Comparison of ENCODE assay signal across 8 cellular contexts in the genomic region with DNA sequence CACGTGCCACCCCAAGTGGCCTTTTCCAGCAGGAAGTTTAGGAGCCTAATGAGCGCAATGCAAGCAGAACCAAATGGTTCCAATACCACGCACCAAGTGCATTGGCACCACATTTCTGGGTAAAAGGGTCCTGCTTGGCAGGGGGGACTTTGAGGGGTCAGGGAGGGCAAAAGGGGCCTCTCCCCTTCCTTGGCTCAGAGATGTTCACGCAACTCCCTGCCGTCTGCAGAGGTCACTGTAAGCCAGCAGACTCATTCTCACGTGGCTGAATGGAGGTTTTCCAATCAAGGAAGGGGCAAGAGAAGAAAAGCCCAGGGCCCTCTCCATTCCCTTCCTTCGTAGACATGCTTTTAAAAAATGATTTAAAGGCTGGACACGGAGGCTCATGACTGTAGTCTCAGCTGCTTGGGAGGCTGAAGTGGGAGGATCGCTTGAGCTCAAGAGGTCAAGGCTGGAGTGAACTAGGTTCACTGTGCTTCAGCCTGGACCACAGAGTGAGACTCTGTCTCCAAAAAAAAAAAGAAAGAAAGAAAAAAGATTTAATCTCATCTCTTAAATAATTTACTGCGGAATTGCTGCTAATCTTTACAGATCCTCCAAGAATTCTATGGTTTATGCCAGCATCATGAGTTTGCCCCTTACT.
DNase-seq lines count a peak whose midpoint lies in the region; ATAC-seq, FAIRE-seq and TF ChIP-seq lines count a peak whose summit lies in the region.

No MANE protein-coding gene starts in this region.

- H4K12ac ChIP-seq in trophoblast cell (ENCODE audit: low read depth, low read length): no peak overlapping the region

- RAD21 ChIA-PET in GM12878 (lab: Charles Lee; ENCODE audit: unreplicated experiment): interaction anchor here (0.7 to 4.8 kb wide), 18 partner anchors 47 to 650 kb away, joined by 3 to 60 read pairs (median 4); a partner anchor contains a TSS

- no peak overlapping the region for H2BK120ac ChIP-seq in trophoblast cell (ENCODE audit: insufficient read depth, low read length, poor library complexity)

- H3K9me3 ChIP-seq in GM12878 (replicated peaks; ENCODE audit: control insufficient read depth, insufficient read depth, low read length) (no peaks in the 10 kb centered on the region), trophoblast cell (ENCODE audit: insufficient read depth, low read depth, low read length) (no peaks in the 10 kb centered on the region)

- no TSS peak for BruUV-seq in GM12878 (replicated peaks; lab: Mats Ljungman, UMichigan)

- H3K4me2 ChIP-seq in GM12878 (ENCODE audit: control insufficient read depth, insufficient read depth) (no peak overlapping the region), trophoblast cell (ENCODE audit: low read length) (no peak overlapping the region)

- no peak overlapping the region for H3K14ac ChIP-seq in trophoblast cell (ENCODE audit: low read length)

- POLR2A ChIA-PET in GM12878 (lab: Charles Lee): interaction anchor here (0.6 to 2.8 kb wide), 8 partner anchors 15 to 251 kb away, joined by 3 to 19 read pairs (median 4); no protein-coding TSS in a partner anchor

- H4K20me1 ChIP-seq in GM12878 (ENCODE audit: control insufficient read depth, insufficient read depth): no peaks in the 10 kb centered on the region

- no peak overlapping the region for H2BK5ac ChIP-seq in trophoblast cell (ENCODE audit: low read depth, low read length, poor library complexity)

- 55% methylated on average over 10 of the region's 10 CpGs for WGBS in GM12878 (ENCODE audit: insufficient coverage, insufficient replicate concordance, low lambda C conversion rate, missing lambda C conversion rate)
- no CpG with 5 or more reads among the region's 10 CpGs for WGBS in trophoblast cell (ENCODE audit: extremely low coverage, insufficient coverage, insufficient read length)

- H3K9ac ChIP-seq in GM12878 (ENCODE audit: control insufficient read depth, insufficient read depth, low read length): no peak overlapping the region
- H3K9ac ChIP-seq in trophoblast cell (ENCODE audit: low read length): no peak overlapping the region

- H3K79me2 ChIP-seq in GM12878 (ENCODE audit: control insufficient read depth, insufficient read depth, low read length) (no peaks in the 10 kb centered on the region), trophoblast cell (ENCODE audit: control insufficient read depth, insufficient read depth, low read length, poor library complexity) (peaks cover 3% of the 10 kb centered on the region)

- SMC1A ChIA-PET in GM12878 (lab: Charles Lee; ENCODE audit: uncharacterized antibody, unreplicated experiment): interaction anchor here (0.6 to 6.3 kb wide), 25 partner anchors 10 to 390 kb away, joined by 3 to 69 read pairs (median 6); a partner anchor contains a TSS

- H3K36me3 ChIP-seq in GM12878 (ENCODE audit: control insufficient read depth in 2 of 2, insufficient read depth in 2 of 2, low read length in 1 of 2) (no peaks in the 10 kb centered on the region), trophoblast cell (ENCODE audit: control insufficient read depth in 1 of 2, insufficient read depth in 2 of 2, low read length in 2 of 2) (peaks cover 0 to 1% of the 10 kb centered on the region in 2 experiments)

- no peak overlapping the region for H3K23ac ChIP-seq in trophoblast cell (ENCODE audit: low read length)

- no peak overlapping the region for H4K8ac ChIP-seq in trophoblast cell (ENCODE audit: low read depth, low read length)

- ATAC-seq in GM12878: no peak
- ATAC-seq in GM19328 (IDR thresholded peaks at IDR 0.05; ENCODE audit: unreplicated experiment): no peak
- ATAC-seq in HG03520 (IDR thresholded peaks at IDR 0.05; ENCODE audit: unreplicated experiment): no peak
- ATAC-seq in HG03354 (IDR thresholded peaks at IDR 0.05; ENCODE audit: poor library complexity, severe bottlenecking, unreplicated experiment): no peak

- H3K4me1 ChIP-seq in GM12878 (ENCODE audit: control insufficient read depth, insufficient read depth, low read length) (no peaks in the 10 kb centered on the region), trophoblast cell (ENCODE audit: control insufficient read depth in 1 of 2, insufficient read depth in 2 of 2, low read length in 2 of 2) (peaks cover 8 to 16% of the 10 kb centered on the region in 2 experiments)

- TF ChIP-seq EP300 in GM12878 (IDR thresholded peaks at IDR 0.05; ENCODE audit: borderline replicate concordance in 1 of 2, control insufficient read depth in 1 of 2, low read depth in 2 of 2, low read length in 2 of 2): no peak

- H3K4me3 ChIP-seq in GM12878 (no peak overlapping the region), trophoblast cell (ENCODE audit: low read depth, low read length) (no peak overlapping the region)

- H3K79me1 ChIP-seq in trophoblast cell (ENCODE audit: low read length): peaks cover 5% of the 10 kb centered on the region

- no peak overlapping the region for H4K91ac ChIP-seq in trophoblast cell (ENCODE audit: low read depth, low read length)

- TF ChIP-seq CTCF in GM12878 (IDR thresholded peaks at IDR 0.05 in 2 of 3, conservative IDR thresholded peaks at IDR 0.05 in 1 of 3; ENCODE audit: control insufficient read depth in 2 of 3, extremely low read depth in 1 of 3, insufficient read depth in 1 of 3, low read depth in 3 of 3, low read length in 3 of 3): peak; percentile 58 to 85 (median 61); a peak in 5 of 6 replicates

- H3K27ac ChIP-seq in GM12878 (ENCODE audit: control insufficient read depth, insufficient read depth) (no peak overlapping the region), trophoblast cell (ENCODE audit: low read depth, low read length) (no peak overlapping the region)

- DNase-seq in NOMO-1 (lab: John Stamatoyannopoulos, UW; ENCODE audit: unreplicated experiment in 2 of 2) (peak; percentile 29 to 36), NOMO-1 treated with dmso at 0.1 percent for 144 hours (lab: John Stamatoyannopoulos, UW; ENCODE audit: unreplicated experiment) (no peak), NCI-H460 (ENCODE audit: extremely low read depth, low read depth) (peak; percentile 32), GM12878 (ENCODE audit: low read depth, low spot score) (no peak), trophoblast cell (peak; percentile 33 to 49)

- CTCF ChIA-PET in GM12878 (lab: Yijun Ruan, JAX): interaction anchor here (0.7 to 10.6 kb wide), 28 partner anchors 13 to 435 kb away, joined by 3 to 133 read pairs (median 4); a partner anchor contains a TSS

- TF ChIP-seq RAD21 in GM12878 (IDR thresholded peaks at IDR 0.05; ENCODE audit: insufficient read depth, low read depth, low read length): peak; percentile 91

- H3K18ac ChIP-seq in trophoblast cell (ENCODE audit: low read length): no peak overlapping the region

- FAIRE-seq in GM12878 (lab: Jason Lieb, UNC): no peak

- in situ Hi-C loops in GM12878 (cut with MboI): loop anchor here (5.0 kb wide), 3 partner anchors 188 to 358 kb away; no protein-coding TSS in a partner anchor

- intact Hi-C loops in GM12878 (cut with micrococcal nuclease; ENCODE audit: unreplicated experiment): loop anchor here (2.0 to 5.0 kb wide), 2 partner anchors 49 to 83 kb away; a partner anchor contains a TSS

- H3K27me3 ChIP-seq in GM12878 (replicated peaks in 1 of 2; ENCODE audit: control insufficient read depth in 2 of 2, insufficient read depth in 2 of 2, low read length in 1 of 2): no peaks in the 10 kb centered on the region
- no peaks in the 10 kb centered on the region for H3K27me3 ChIP-seq in trophoblast cell (ENCODE audit: insufficient read depth, low read length)

- no peak overlapping the region for H2BK12ac ChIP-seq in trophoblast cell (ENCODE audit: low read length)

- H2AFZ ChIP-seq in GM12878 (ENCODE audit: control insufficient read depth, low read depth, low read length): no peak overlapping the region
- H2AFZ ChIP-seq in trophoblast cell (ENCODE audit: insufficient read depth, low read length, poor library complexity): no peak overlapping the region

- no peak overlapping the region for H2AK5ac ChIP-seq in trophoblast cell (ENCODE audit: low read length)

- no peak for TF ChIP-seq POLR2A in GM12878 (IDR thresholded peaks at IDR 0.05; ENCODE audit: low read depth, low read length)

- no peak overlapping the region for H3K4ac ChIP-seq in trophoblast cell (ENCODE audit: low read depth, low read length)

TF ChIP-seq in GM12878, 131 proteins besides CTCF, POLR2A, EP300 and RAD21 (continues in another document):
- TF ChIP-seq LARP7 (IDR thresholded peaks at IDR 0.05) (no peak), PAX5 (IDR thresholded peaks at IDR 0.05; ENCODE audit: borderline replicate concordance, low read depth, low read length) (no peak), KDM1A (IDR thresholded peaks at IDR 0.05; ENCODE audit: borderline replicate concordance) (no peak), RFX5 (IDR thresholded peaks at IDR 0.05; ENCODE audit: low read depth, low read length) (no peak), EZH2 (IDR thresholded peaks at IDR 0.05; ENCODE audit: borderline replicate concordance, control insufficient read depth, low read depth, low read length) (no peak), HDAC6 (IDR thresholded peaks at IDR 0.05; ENCODE audit: unreplicated experiment) (no peak), NRF1 (conservative IDR thresholded peaks at IDR 0.05; ENCODE audit: low read depth, low read length) (no peak), NFYA (IDR thresholded peaks at IDR 0.05; ENCODE audit: borderline replicate concordance, low read depth, low read length) (no peak), FOXK2 (IDR thresholded peaks at IDR 0.05) (no peak), IRF4 (IDR thresholded peaks at IDR 0.05; ENCODE audit: low read depth, low read length) (no peak), ZNF24 (IDR thresholded peaks at IDR 0.05) (no peak)

Comparison
In these comparisons a context has a peak if more than half of its experiments do, and no peak if none do; other contexts are left out.
1. DNase-seq: peak in NOMO-1 (2 of 2), NCI-H460 (single experiment) and trophoblast cell (2 of 2); none in NOMO-1 treated with dmso at 0.1 percent for 144 hours (single experiment) and GM12878 (single experiment).